Comparison of ENCODE assay signal across 13 cellular contexts in the genomic region with DNA sequence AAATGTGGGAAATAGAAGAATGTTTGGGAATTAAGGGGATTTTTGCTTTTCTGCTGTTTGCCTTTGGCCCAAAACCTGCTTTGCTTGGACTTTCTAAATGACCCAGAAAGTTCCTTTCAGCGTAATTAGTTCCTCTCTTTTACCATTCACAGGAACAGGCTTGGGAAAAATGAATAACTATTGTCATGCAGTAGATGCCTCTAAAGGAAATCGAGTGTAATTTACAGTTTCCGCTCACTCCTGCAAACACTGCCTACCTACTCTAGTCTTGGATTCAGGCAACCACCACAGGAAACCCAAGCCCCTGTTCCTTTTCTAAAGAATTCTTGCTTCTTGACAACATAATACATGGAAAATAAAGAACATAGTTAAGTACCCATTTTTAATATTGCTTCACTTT. TPM values are rescaled to one million over a fixed set of nuclear protein-coding genes. Genes with fewer than 3 reads are reported as not detected.
DNase-seq lines count a peak whose midpoint lies in the region; TF ChIP-seq lines count a peak whose summit lies in the region.
"Had no signal": no experiment of that assay in that cellular context is flagged by ENCODE, and none has a peak within 500 bp of the region (broad histone marks: within the 10 kb centered on the region; RNA-seq: fewer than 3 reads in every experiment).

No MANE protein-coding gene starts in this region.

- no peak overlapping the region for H4K5ac ChIP-seq in H9 (ENCODE audit: insufficient read length, low read depth, low read length)

- H4K8ac ChIP-seq in H9 (replicated peaks; ENCODE audit: insufficient read length, low read depth, low read length): no peak overlapping the region

- H3T11ph ChIP-seq in H9 (ENCODE audit: low read length): no peak overlapping the region

- H3K14ac ChIP-seq in H9 (ENCODE audit: insufficient read depth, low read length): no peak overlapping the region

- H3K4ac ChIP-seq in H9 (ENCODE audit: low read depth, low read length): no peak overlapping the region

- H3K23me2 ChIP-seq in H9 (ENCODE audit: insufficient read length, low read depth, low read length, poor library complexity, severe bottlenecking): no peaks in the 10 kb centered on the region

- H3K27me3 Mint-ChIP-seq in H9 (ENCODE audit: low read depth) (no peaks in the 10 kb centered on the region; the same call in 1 of the 2 replicates), nephron (ENCODE audit: low read depth) (peaks cover 4% of the 10 kb centered on the region)
- H3K27me3 Mint-ChIP-seq: IgD-negative memory B cell had no signal

- H3K23ac ChIP-seq in H9 (ENCODE audit: insufficient read length, low read depth, low read length): no peak overlapping the region

- no peaks in the 10 kb centered on the region for H3K9me3 ChIP-seq in H9 (ENCODE audit: control insufficient read depth, low read depth, low read length)
- H3K9me3 ChIP-seq: SK-N-SH had no signal

- H3K27me3 ChIP-seq in H9 (ENCODE audit: insufficient read depth, low read length): no peaks in the 10 kb centered on the region

- no peak overlapping the region for H2BK15ac ChIP-seq in H9 (ENCODE audit: low read depth, low read length)

- H3K18ac ChIP-seq in H9 (ENCODE audit: insufficient read length, low read depth, low read length): no peak overlapping the region

- no peak overlapping the region for H2BK20ac ChIP-seq in H9 (ENCODE audit: low read depth, low read length, poor library complexity, severe bottlenecking)

- H2AK5ac ChIP-seq in H9 (ENCODE audit: insufficient read length, low read length): no peak overlapping the region

- H3K4me3 Mint-ChIP-seq in H9 (peak overlapping the region in 1 of 2 experiments; percentile 14; a peak in 2 of 5 replicates), nephron (no peak overlapping the region)
- H3K4me3 Mint-ChIP-seq: IgD-negative memory B cell had no signal

- no peaks in the 10 kb centered on the region for H3K79me1 ChIP-seq in H9 (ENCODE audit: insufficient read depth, low read depth, low read length, poor library complexity, severe bottlenecking)

- no peak for DNase-seq in H9
- peak; percentile 12 for DNase-seq in UCSD-AML1 (lab: John Stamatoyannopoulos, UW; ENCODE audit: unreplicated experiment)
- peak; percentile 27 for DNase-seq in glomerular endothelial cell (ENCODE audit: extremely low read depth, low read depth, low spot score)
- no peak for DNase-seq in T1000 (lab: John Stamatoyannopoulos, UW)
- no peak for DNase-seq in NCI-H226
- DNase-seq in activated gamma-delta T cell treated with Interleukin-2 at 50 U/mL for 16 hours: no peak
- DNase-seq: ACHN, NCI-H1436, NCI-H2081, Right ventricle myocardium superior, SK-N-SH had no signal

- H3K56ac ChIP-seq in H9 (ENCODE audit: insufficient read length, low read depth, low read length): no peak overlapping the region

- H3K9ac ChIP-seq in H9 (ENCODE audit: extremely low read depth, insufficient read length, low read length): no peak overlapping the region
- H3K9ac ChIP-seq: SK-N-SH had no signal

- no peaks in the 10 kb centered on the region for H4K20me1 ChIP-seq in H9 (ENCODE audit: control insufficient read depth, insufficient read depth, insufficient read length)

- H2AFZ ChIP-seq in H9 (ENCODE audit: low read length): no peak overlapping the region

- H3K9me3 Mint-ChIP-seq in H9 (no peaks in the 10 kb centered on the region; a peak in 1 of 5 replicates), nephron (no peaks in the 10 kb centered on the region)
- H3K9me3 Mint-ChIP-seq: IgD-negative memory B cell had no signal

- peak overlapping the region; percentile 87 for H3K27ac ChIP-seq in H9 (ENCODE audit: insufficient read length, low read depth, low read length)

- TF ChIP-seq CTCF in H9 (conservative IDR thresholded peaks at IDR 0.05) (no peak), nephron (IDR thresholded peaks at IDR 0.05; ENCODE audit: unreplicated experiment in 3 of 3) (no peak)

- H3K36me3 Mint-ChIP-seq in H9 (ENCODE audit: insufficient read depth in 1 of 3, low read depth in 3 of 3) (peaks cover 0 to 2% (median 0%) of the 10 kb centered on the region in 3 experiments; a peak in 1 of 7 replicates), nephron (ENCODE audit: low read depth) (no peaks in the 10 kb centered on the region)
- H3K36me3 Mint-ChIP-seq: IgD-negative memory B cell had no signal

- H3K27ac Mint-ChIP-seq in H9 (peak overlapping the region; percentile 1 to 88 (median 73)), nephron (peak overlapping the region; percentile 30 to 43 (median 33))
- H3K27ac Mint-ChIP-seq: IgD-negative memory B cell had no signal

- no peak overlapping the region for H2BK12ac ChIP-seq in H9 (ENCODE audit: insufficient read length, low read depth, low read length)

- no CpG with 5 or more reads among the region's 3 CpGs for WGBS in H9 (ENCODE audit: extremely low coverage, insufficient read length, low lambda C conversion rate)

- H4K91ac ChIP-seq in H9 (ENCODE audit: insufficient read length, low read depth, low read length): no peak overlapping the region

- H3K79me2 ChIP-seq in H9 (ENCODE audit: insufficient read depth, low read length): no peaks in the 10 kb centered on the region

- H2BK120ac ChIP-seq in H9 (ENCODE audit: low read depth, low read length, poor library complexity, severe bottlenecking): no peak overlapping the region

- peak overlapping the region; percentile 46 for H3K4me2 ChIP-seq in H9 (ENCODE audit: insufficient read depth, insufficient read length, low read length)
- H3K4me2 ChIP-seq: SK-N-SH had no signal

- no peak overlapping the region for H2BK5ac ChIP-seq in H9 (ENCODE audit: insufficient read length, low read length)

- peaks cover 12% of the 10 kb centered on the region; the same call in 1 of the 2 replicates for H3K4me1 ChIP-seq in H9 (ENCODE audit: insufficient read depth, low read length)

- H3K4me1 Mint-ChIP-seq in H9 (peaks cover 34 to 36% of the 10 kb centered on the region in 2 experiments), nephron (peaks cover 36% of the 10 kb centered on the region)
- H3K4me1 Mint-ChIP-seq: IgD-negative memory B cell had no signal

RNA-seq across cellular contexts. Expression of gene TTC23L, which starts 25.0 kb away (rescaled TPM):
- total RNA-seq in H9 (2021) (0.96 and 1.3 TPM in 2 replicates), glomerular endothelial cell (0.41 and 0.63 TPM in 2 replicates)
- total RNA-seq: Right ventricle myocardium superior had no signal

RNA-seq across cellular contexts. Expression of gene RAD1, which starts 51.4 kb away (rescaled TPM):
- total RNA-seq in H9 (2021) (39.5 and 41.0 TPM in 2 replicates), glomerular endothelial cell (8.8 and 19.4 TPM in 2 replicates)

RNA-seq across cellular contexts. Expression of gene BRIX1, which starts 51.6 kb away (rescaled TPM):
- total RNA-seq in H9 (2021) (72.2 and 77.0 TPM in 2 replicates), glomerular endothelial cell (18.5 and 18.7 TPM in 2 replicates)

Comparison
In these comparisons a context has a peak if more than half of its experiments do, and no peak if none do; other contexts are left out.
1. DNase-seq: peak in UCSD-AML1 (single experiment) and glomerular endothelial cell (single experiment); none in H9 (single experiment), T1000 (single experiment), NCI-H226 (single experiment) and activated gamma-delta T cell treated with Interleukin-2 at 50 U/mL for 16 hours (single experiment).